10 cellular contexts compared by ENCODE assay signal in genomic region chr20:10653593-10654288, GRCh38. TPM values are rescaled to one million over a fixed set of nuclear protein-coding genes. Genes with fewer than 3 reads are reported as not detected.
DNase-seq lines count a peak whose midpoint lies in the region; ATAC-seq and TF ChIP-seq lines count a peak whose summit lies in the region.
"Had no signal": no experiment of that assay in that cellular context is flagged by ENCODE, and none has a peak within 500 bp of the region (broad histone marks: within the 10 kb centered on the region; RNA-seq: fewer than 3 reads in every experiment).

No MANE protein-coding gene starts in this region.

- TF ChIP-seq CTCF in thoracic aorta (IDR thresholded peaks at IDR 0.05) (no peak), Caco-2 (IDR thresholded peaks at IDR 0.05; ENCODE audit: insufficient read depth in 1 of 2, low read depth in 1 of 2, low read length in 1 of 2, severe bottlenecking in 1 of 2, unreplicated experiment in 1 of 2) (no peak)

- no TSS peak for BruUV-seq in Caco-2 (replicated peaks; lab: Mats Ljungman, UMichigan)

- H3K27ac Mint-ChIP-seq in Caco-2 (ENCODE audit: unreplicated experiment): no peak overlapping the region
- H3K27ac Mint-ChIP-seq: activated naive CD4-positive, alpha-beta T cell treated with anti-CD3 and anti-CD28 coated beads for 36 hours had no signal

- POLR2A ChIA-PET in Caco-2 (lab: Charles Lee): no interaction called here

- DNase-seq in astrocyte of the hippocampus (ENCODE audit: low read depth, low spot score) (peak; percentile 87), kidney glomerular epithelial cell (lab: John Stamatoyannopoulos, UW) (peak; percentile 83), thoracic aorta (ENCODE audit: low spot score) (no peak), NCI-H2081 treated with DMSO at 0.1 percent for 48 hours (lab: John Stamatoyannopoulos, UW) (no peak), T-helper 2 cell (no peak), Caco-2 (no peak)
- DNase-seq: activated naive CD4-positive, alpha-beta T cell treated with anti-CD3 and anti-CD28 coated beads for 36 hours; SIG-M5 had no signal

- H3K36me3 ChIP-seq in thoracic aorta (peaks cover 37% of the 10 kb centered on the region), Caco-2 (ENCODE audit: control insufficient read depth, insufficient read depth, low read length) (peaks cover 6% of the 10 kb centered on the region)

- intact Hi-C loops in Caco-2 (cut with micrococcal nuclease; ENCODE audit: unreplicated experiment): no loop called here

- ATAC-seq in GM19372 (IDR thresholded peaks at IDR 0.05; ENCODE audit: low read depth, unreplicated experiment) (peak; percentile 41), thoracic aorta (ENCODE audit: insufficient number of reproducible peaks, low FRiP score, low read depth) (no peak), HG02588 (IDR thresholded peaks at IDR 0.05; ENCODE audit: unreplicated experiment) (no peak)

- H3K4me3 ChIP-seq in thoracic aorta (peak overlapping the region; percentile 58), Caco-2 (ENCODE audit: low read depth, low read length) (no peak overlapping the region)

- H3K9me3 ChIP-seq in thoracic aorta: no peaks in the 10 kb centered on the region
- no peaks in the 10 kb centered on the region for H3K9me3 ChIP-seq in Caco-2

- peaks cover 33% of the 10 kb centered on the region for H3K4me1 Mint-ChIP-seq in Caco-2 (ENCODE audit: low read depth, unreplicated experiment)

- no peaks in the 10 kb centered on the region for H3K27me3 Mint-ChIP-seq in Caco-2 (ENCODE audit: insufficient read depth, unreplicated experiment)

- peaks cover 64 to 97% of the 10 kb centered on the region in 2 donors for H3K4me1 ChIP-seq in thoracic aorta (ENCODE audit: control insufficient read depth in 1 of 2, low read depth in 2 of 2)
- peaks cover 38% of the 10 kb centered on the region for H3K4me1 ChIP-seq in Caco-2

- H3K36me3 Mint-ChIP-seq in Caco-2 (ENCODE audit: insufficient read depth, unreplicated experiment): peaks cover 100% of the 10 kb centered on the region

- H3K27me3 ChIP-seq in thoracic aorta (replicated peaks; ENCODE audit: insufficient read depth) (no peaks in the 10 kb centered on the region), Caco-2 (replicated peaks; ENCODE audit: control insufficient read depth, insufficient read depth, low read length) (no peaks in the 10 kb centered on the region)

- H3K27ac ChIP-seq in thoracic aorta: peak overlapping the region; percentile 98 to 100

- CTCF ChIA-PET in Caco-2 (lab: Charles Lee): no interaction called here

- H3K4me3 Mint-ChIP-seq in Caco-2 (ENCODE audit: unreplicated experiment): no peak overlapping the region
- H3K4me3 Mint-ChIP-seq: activated naive CD4-positive, alpha-beta T cell treated with anti-CD3 and anti-CD28 coated beads for 36 hours had no signal

- H3K9me3 Mint-ChIP-seq in Caco-2 (ENCODE audit: unreplicated experiment): no peaks in the 10 kb centered on the region
- H3K9me3 Mint-ChIP-seq: activated naive CD4-positive, alpha-beta T cell treated with anti-CD3 and anti-CD28 coated beads for 36 hours had no signal

RNA-seq across cellular contexts. Expression of gene JAG1, which starts 20.1 kb away (rescaled TPM):
- total RNA-seq in thoracic aorta (100 to 1,000 TPM; 237 to 253 TPM), Caco-2 (2022) (69.1 and 69.8 TPM in 2 replicates)

Comparison
In these comparisons a context has a peak if more than half of its experiments do, and no peak if none do; other contexts are left out.
1. DNase-seq: peak in astrocyte of the hippocampus (single experiment) and kidney glomerular epithelial cell (single experiment); none in thoracic aorta (single experiment), NCI-H2081 treated with DMSO at 0.1 percent for 48 hours (single experiment), T-helper 2 cell (0 of 5) and Caco-2 (0 of 2).